8 cellular contexts compared by ENCODE assay signal in the genomic region with DNA sequence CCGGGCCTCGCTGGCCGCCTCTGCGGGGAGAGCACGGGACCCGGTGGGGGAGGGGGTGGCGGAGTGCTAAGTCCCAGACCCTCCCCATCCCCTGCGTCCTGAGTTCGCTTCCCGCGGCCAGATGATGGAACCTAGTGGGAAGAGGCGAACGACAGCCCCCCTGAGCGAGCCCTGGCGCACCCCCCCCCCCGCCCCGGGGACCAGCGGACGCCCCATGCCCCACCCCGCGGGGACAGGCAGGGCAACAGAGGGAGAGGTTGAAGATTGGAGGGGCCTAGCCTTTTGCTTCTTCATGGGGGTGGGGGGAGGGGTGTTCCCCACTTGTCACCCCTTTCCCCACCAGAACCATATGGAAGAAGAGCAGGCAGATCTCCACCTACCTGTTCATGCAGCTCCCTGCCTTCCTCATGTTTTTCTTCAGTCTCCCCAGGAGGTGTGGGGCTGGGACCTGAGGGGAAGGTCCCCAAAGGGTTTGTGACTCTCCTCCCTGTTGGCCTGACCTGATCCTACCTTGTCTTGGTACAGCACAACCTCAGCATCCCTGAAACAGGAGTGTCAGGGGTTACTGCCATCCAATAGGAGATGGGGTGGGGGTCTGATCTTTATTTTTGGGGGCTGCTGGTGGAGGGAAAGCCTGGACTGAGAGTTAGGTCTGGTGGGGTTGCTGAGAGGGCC. TPM values are rescaled to one million over a fixed set of nuclear protein-coding genes. Genes with fewer than 3 reads are reported as not detected.
DNase-seq lines count a peak whose midpoint lies in the region; ATAC-seq and TF ChIP-seq lines count a peak whose summit lies in the region.

No MANE protein-coding gene starts in this region.

- no peak for TF ChIP-seq POLR2A in esophagus muscularis mucosa (IDR thresholded peaks at IDR 0.05; ENCODE audit: low read depth)

- intact Hi-C loops in esophagus muscularis mucosa (cut with DNase I), result loop anchor here (2.0 to 10.0 kb wide), 2 partner anchors 14 to 124 kb away; partner anchors contain the start of genes CDC23 and KDM3B
- intact Hi-C loops in psoas muscle (cut with DNase I), result loop anchor here in 1 of 2 donors (1.0 kb wide), 1 partner anchor 14 kb away; the partner anchor contains the start of gene KDM3B

- no peaks in the 10 kb centered on the region for H3K9me3 ChIP-seq in SJSA1 (replicated peaks)
- no peaks in the 10 kb centered on the region for H3K9me3 ChIP-seq in esophagus muscularis mucosa
- H3K9me3 ChIP-seq in psoas muscle, result no peaks in the 10 kb centered on the region

- WGBS in esophagus muscularis mucosa, result no CpG with 5 or more reads among the region's 21 CpGs
- 0 to 2% (median 1%) methylated on average over 8 to 21 of the region's 21 CpGs for WGBS in psoas muscle, 3 donors

- peak; percentile 11 for ATAC-seq in GM21367 (IDR thresholded peaks at IDR 0.05; ENCODE audit: unreplicated experiment)
- no peak for ATAC-seq in psoas muscle

- H2AFZ ChIP-seq in ACC112 (ENCODE audit: low read length, unreplicated experiment), result no peak overlapping the region

- H3K36me3 ChIP-seq in ACC112 (ENCODE audit: insufficient read depth, low read length) (peaks cover 8% of the 10 kb centered on the region; the same call in 1 of the 2 replicates), SJSA1 (peaks cover 47% of the 10 kb centered on the region), esophagus muscularis mucosa (peaks cover 5 to 27% (median 23%) of the 10 kb centered on the region in 4 donors), psoas muscle (ENCODE audit: insufficient read depth in 1 of 2, low read depth in 1 of 2) (peaks cover 3 to 38% of the 10 kb centered on the region in 2 donors)

- peak overlapping the region; percentile 98 for H3K4me3 ChIP-seq in ACC112 (ENCODE audit: low read depth, low read length)
- peak overlapping the region; percentile 62 for H3K4me3 ChIP-seq in SJSA1
- H3K4me3 ChIP-seq in esophagus muscularis mucosa, result peak overlapping the region; percentile 79 to 97 (median 89)
- H3K4me3 ChIP-seq in psoas muscle, result peak overlapping the region; percentile 73

- H3K27ac ChIP-seq in ACC112 (ENCODE audit: low read depth, low read length), result peak overlapping the region; percentile 95; the same call in 1 of the 2 replicates
- peak overlapping the region; percentile 100 for H3K27ac ChIP-seq in SJSA1
- peak overlapping the region; percentile 91 to 98 (median 94) for H3K27ac ChIP-seq in esophagus muscularis mucosa (replicated peaks in 1 of 4)
- peak overlapping the region; percentile 99 for H3K27ac ChIP-seq in psoas muscle

- TF ChIP-seq EP300 in esophagus muscularis mucosa (IDR thresholded peaks at IDR 0.05), result no peak

- TF ChIP-seq CTCF in esophagus muscularis mucosa (IDR thresholded peaks at IDR 0.05) (no peak), psoas muscle (IDR thresholded peaks at IDR 0.05) (no peak)

- peaks cover 40% of the 10 kb centered on the region for H3K79me2 ChIP-seq in ACC112 (ENCODE audit: control insufficient read depth, insufficient read depth, low read length, unreplicated experiment)

- H3K4me1 ChIP-seq in ACC112 (ENCODE audit: control insufficient read depth, insufficient read depth, low read length, unreplicated experiment) (peaks cover 27% of the 10 kb centered on the region), SJSA1 (replicated peaks) (peaks cover 13% of the 10 kb centered on the region), esophagus muscularis mucosa (peaks cover 21 to 38% (median 34%) of the 10 kb centered on the region in 4 donors), psoas muscle (peaks cover 22% of the 10 kb centered on the region)

- H3K27me3 ChIP-seq in ACC112 (ENCODE audit: insufficient read depth, low read length) (no peaks in the 10 kb centered on the region), SJSA1 (replicated peaks) (no peaks in the 10 kb centered on the region), esophagus muscularis mucosa (no peaks in the 10 kb centered on the region), psoas muscle (ENCODE audit: insufficient read depth in 3 of 3, low read length in 2 of 3) (no peaks in the 10 kb centered on the region)

- DNase-seq in SJSA1 (ENCODE audit: low read depth in 1 of 2, low spot score in 2 of 2), result no peak
- DNase-seq in esophagus muscularis mucosa (ENCODE audit: extremely low spot score), result no peak
- DNase-seq in psoas muscle, result no peak
- no peak for DNase-seq in retina
- no peak for DNase-seq in mesenteric fat pad (ENCODE audit: low spot score)
- DNase-seq in DMS79 treated with DMSO at 0.1 percent for 48 hours (lab: John Stamatoyannopoulos, UW), result no peak

RNA-seq across cellular contexts. Expression of gene FAM53C, which starts 0.5 kb away (rescaled TPM):
- 42.0 and 63.6 TPM in 2 replicates for total RNA-seq in SJSA1 (2014; rRNA removed; shearing (Covaris generic))
- total RNA-seq in esophagus muscularis mucosa (10 to 100 TPM; 22.4 to 40.0 (median 29.6) TPM), psoas muscle (10 to 100 TPM; 35.9 to 57.6 (median 36.9) TPM), mesenteric fat pad (25.7 TPM)
- 10 to 100 TPM; 10.8 to 50.3 (median 23.5) TPM for polyA plus RNA-seq in psoas muscle

RNA-seq across cellular contexts. Expression of gene CDC25C, which starts 6.9 kb away (rescaled TPM):
- total RNA-seq in SJSA1 (2014; rRNA removed; shearing (Covaris generic)), result 36.5 and 40.0 TPM in 2 replicates
- total RNA-seq in esophagus muscularis mucosa, result under 1 TPM in 1 of 4 donors, not detected in 3; 0.17 TPM
- total RNA-seq in psoas muscle, result not detected
- polyA plus RNA-seq in psoas muscle, result under 1 TPM in 1 of 3 donors, not detected in 2; 0.12 TPM
- total RNA-seq in mesenteric fat pad, result not detected

RNA-seq across cellular contexts. Expression of gene KDM3B, which starts 13.9 kb away (rescaled TPM):
- total RNA-seq in SJSA1 (2014; rRNA removed; shearing (Covaris generic)), result 48.0 and 64.8 TPM in 2 replicates
- 10 to 100 TPM; 61.3 to 88.8 (median 74.9) TPM for total RNA-seq in esophagus muscularis mucosa
- total RNA-seq in psoas muscle, result 10 to 100 TPM; 49.0 to 58.3 (median 54.1) TPM
- 10 to 100 TPM; 11.7 to 52.7 (median 28.9) TPM for polyA plus RNA-seq in psoas muscle
- 54.1 TPM for total RNA-seq in mesenteric fat pad

Comparison
In these comparisons a context has a peak if more than half of its experiments do, and no peak if none do; other contexts are left out.
1. RNA of gene CDC25C, which starts 6.9 kb away (total RNA-seq): 36.5 to 40.0 TPM in SJSA1; not detected in mesenteric fat pad (single experiment), 0.17 TPM in esophagus muscularis mucosa and not detected in psoas muscle; every median in the first group is over 10 times any median in the second.
2. Peak in every context shown above with its lines, with median percentiles within 50 percentile points of each other: H3K27ac ChIP-seq and H3K4me3 ChIP-seq.